In the genomic region with DNA sequence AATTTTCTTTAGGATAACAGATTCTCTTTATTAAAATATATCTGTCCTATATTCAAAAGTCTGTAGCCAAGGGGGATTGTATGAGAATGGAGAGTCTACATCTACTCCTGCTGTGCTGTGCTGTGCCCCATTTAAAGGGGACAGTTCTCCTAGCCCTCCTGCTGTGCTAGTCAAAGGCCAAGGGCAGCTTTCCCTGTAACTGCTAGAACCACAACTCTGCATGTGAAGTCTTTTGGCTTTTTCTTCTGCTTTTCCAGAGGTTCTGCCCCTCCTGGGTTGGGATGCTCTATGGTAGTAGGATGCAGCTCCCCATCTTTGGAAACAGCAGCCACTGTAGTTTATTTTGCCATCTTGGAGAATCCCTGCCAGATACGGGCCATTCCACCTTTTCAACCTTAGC, we compare ENCODE assay signal across 1 cellular context.
TF ChIP-seq lines count a peak whose summit lies in the region.

No MANE protein-coding gene starts in this region.

TF ChIP-seq in H1, 55 proteins besides CTCF, POLR2A, EP300 and RAD21 (continued from another document):
- TF ChIP-seq, protein P1, sequence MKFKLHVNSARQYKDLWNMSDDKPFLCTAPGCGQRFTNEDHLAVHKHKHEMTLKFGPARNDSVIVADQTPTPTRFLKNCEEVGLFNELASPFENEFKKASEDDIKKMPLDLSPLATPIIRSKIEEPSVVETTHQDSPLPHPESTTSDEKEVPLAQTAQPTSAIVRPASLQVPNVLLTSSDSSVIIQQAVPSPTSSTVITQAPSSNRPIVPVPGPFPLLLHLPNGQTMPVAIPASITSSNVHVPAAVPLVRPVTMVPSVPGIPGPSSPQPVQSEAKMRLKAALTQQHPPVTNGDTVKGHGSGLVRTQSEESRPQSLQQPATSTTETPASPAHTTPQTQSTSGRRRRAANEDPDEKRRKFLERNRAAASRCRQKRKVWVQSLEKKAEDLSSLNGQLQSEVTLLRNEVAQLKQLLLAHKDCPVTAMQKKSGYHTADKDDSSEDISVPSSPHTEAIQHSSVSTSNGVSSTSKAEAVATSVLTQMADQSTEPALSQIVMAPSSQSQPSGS (IDR thresholded peaks at IDR 0.05; ENCODE audit: low read length) = no peak
- TF ChIP-seq TCF12 (IDR thresholded peaks at IDR 0.05; ENCODE audit: low read depth, low read length) (no peak), CREB1 (IDR thresholded peaks at IDR 0.05) (no peak), BCL11A (IDR thresholded peaks at IDR 0.05; ENCODE audit: low read depth in 2 of 2, low read length in 2 of 2) (no peak)
